Comparison of ENCODE assay signal across 8 cellular contexts in the genomic region with DNA sequence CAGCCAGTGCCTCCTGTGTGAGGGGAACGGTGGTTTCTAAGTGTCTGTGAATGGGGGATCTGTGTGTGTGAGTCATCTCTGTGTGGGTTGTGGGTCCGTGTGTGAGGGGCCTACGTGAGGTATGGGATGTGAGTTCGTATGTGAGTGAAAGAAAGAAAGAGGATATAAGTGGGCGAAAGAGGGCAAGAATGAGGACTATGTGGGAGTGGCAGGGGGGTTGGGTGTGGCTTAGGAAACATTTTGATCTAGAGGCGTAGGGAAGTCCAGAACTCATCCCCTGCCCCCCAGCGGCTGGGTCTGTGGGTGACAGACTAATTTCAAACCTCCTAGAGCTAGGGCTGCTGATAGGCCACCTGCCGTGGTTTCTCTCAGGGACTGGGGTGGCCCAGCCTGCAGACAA. TPM values are rescaled to one million over a fixed set of nuclear protein-coding genes. Genes with fewer than 3 reads are reported as not detected.
A peak's percentile ranks its signal among the peaks of the same experiment; 100 is the strongest.
DNase-seq lines count a peak whose midpoint lies in the region; ATAC-seq and TF ChIP-seq lines count a peak whose summit lies in the region.

No MANE protein-coding gene starts in this region.

- no peak overlapping the region for H3K27ac Mint-ChIP-seq in mesothelial cell of epicardium

- peak; percentile 36 to 44 for DNase-seq in activated CD4-positive, alpha-beta T cell treated with anti-CD3 and anti-CD28 coated beads for 4 hours
- peak; percentile 44 to 61 (median 58) for DNase-seq in stimulated activated CD4-positive, alpha-beta T cell treated with anti-CD3 and anti-CD28 coated beads, Interleukin-12 subunit alpha, Interleukin-12 subunit beta, amount 100 ng/mL, for 48 hours (ENCODE audit: low read depth in 2 of 3, low spot score in 1 of 3)
- DNase-seq in mesothelial cell of epicardium (ENCODE audit: low spot score in 2 of 2, unreplicated experiment in 2 of 2) (no peak), NCI-H2171 (lab: John Stamatoyannopoulos, UW) (no peak), Right ventricle myocardium superior (no peak), globus pallidus (ENCODE audit: low spot score) (no peak)

- no peak for TF ChIP-seq CTCF in mesothelial cell of epicardium (IDR thresholded peaks at IDR 0.05; ENCODE audit: unreplicated experiment)

- H3K4me1 Mint-ChIP-seq in mesothelial cell of epicardium: no peaks in the 10 kb centered on the region

- no peaks in the 10 kb centered on the region for H3K27me3 Mint-ChIP-seq in mesothelial cell of epicardium (ENCODE audit: low read depth)

- H3K9me3 Mint-ChIP-seq in mesothelial cell of epicardium: no peaks in the 10 kb centered on the region

- ATAC-seq in GM18907 (IDR thresholded peaks at IDR 0.05; ENCODE audit: unreplicated experiment) (peak; percentile 84), HG03039 (IDR thresholded peaks at IDR 0.05; ENCODE audit: unreplicated experiment) (peak; percentile 81), Right ventricle myocardium superior (ENCODE audit: poor library complexity) (no peak)

- intact Hi-C loops in Right ventricle myocardium superior (cut with DNase I): no loop called here

- peaks cover 36% of the 10 kb centered on the region for H3K36me3 Mint-ChIP-seq in mesothelial cell of epicardium

- no peak overlapping the region for H3K4me3 Mint-ChIP-seq in mesothelial cell of epicardium

RNA-seq across cellular contexts. Expression of gene DHX35, which starts 35.5 kb away (rescaled TPM):
- total RNA-seq in mesothelial cell of epicardium: 15.2 to 16.7 TPM (median 15.9 TPM) in 3 replicates
- 14.4 TPM for total RNA-seq in Right ventricle myocardium superior

Comparison
In these comparisons a context has a peak if more than half of its experiments do, and no peak if none do; other contexts are left out.
1. DNase-seq: peak in activated CD4-positive, alpha-beta T cell treated with anti-CD3 and anti-CD28 coated beads for 4 hours (2 of 2) and stimulated activated CD4-positive, alpha-beta T cell treated with anti-CD3 and anti-CD28 coated beads, Interleukin-12 subunit alpha, Interleukin-12 subunit beta, amount 100 ng/mL, for 48 hours (3 of 3); none in mesothelial cell of epicardium (0 of 2), NCI-H2171 (single experiment), Right ventricle myocardium superior (single experiment) and globus pallidus (single experiment).